ENCODE assay signal across 13 cellular contexts in genomic region chr19:17021793-17022590, GRCh38. TPM values are rescaled to one million over a fixed set of nuclear protein-coding genes. Genes with fewer than 3 reads are reported as not detected.
DNase-seq lines count a peak whose midpoint lies in the region; ATAC-seq and TF ChIP-seq lines count a peak whose summit lies in the region.
"Had no signal": no experiment of that assay in that cellular context is flagged by ENCODE, and none has a peak within 500 bp of the region (broad histone marks: within the 10 kb centered on the region; RNA-seq: fewer than 3 reads in every experiment).

No MANE protein-coding gene starts in this region.

- peaks cover 0 to 32% (median 4%) of the 10 kb centered on the region in 9 donors for H3K4me1 ChIP-seq in heart right ventricle
- H3K4me1 ChIP-seq: psoas muscle had no signal

- H3K9me3 Mint-ChIP-seq in stimulated activated memory B cell treated with anti-CD40 and anti-IgM and Interleukin-4, amounts not matched to agents 10 μg/mL and 1 μg/mL and 100 μg/mL, for 72 hours: peaks cover 13% of the 10 kb centered on the region

- H3K36me3 Mint-ChIP-seq in stimulated activated memory B cell treated with anti-CD40 and anti-IgM and Interleukin-4, amounts not matched to agents 10 μg/mL and 1 μg/mL and 100 μg/mL, for 72 hours: peaks cover 20% of the 10 kb centered on the region

- TF ChIP-seq CTCF in heart right ventricle (IDR thresholded peaks at IDR 0.05): no peak

- ATAC-seq in heart right ventricle: peak in 6 of 8 donors; percentile 32 to 66 (median 57)
- peak; percentile 35 for ATAC-seq in stimulated activated memory B cell treated with anti-CD40 and anti-IgM and Interleukin-4, amounts not matched to agents 10 μg/mL and 1 μg/mL and 100 μg/mL, for 72 hours
- ATAC-seq in GM18858 (IDR thresholded peaks at IDR 0.05; ENCODE audit: unreplicated experiment): no peak
- ATAC-seq: activated CD8-positive, alpha-beta T cell treated with anti-CD3 and anti-CD28 coated beads, Interleukin-2, amount 10 ng/mL, durations not matched to agents 7 days and 5 days; psoas muscle; SK-N-SH treated with all-trans-retinoic acid at 6 μM for 48 hours had no signal

- WGBS in heart right ventricle, 2 donors: 66 to 86% methylated on average over 8 to 12 of the region's 12 CpGs

- intact Hi-C loops in heart right ventricle (cut with DNase I): no loop called here

- no peaks in the 10 kb centered on the region for H3K36me3 ChIP-seq in heart right ventricle

- H3K27ac ChIP-seq in heart right ventricle: peak overlapping the region in 2 of 10 donors; percentile 1 to 5
- H3K27ac ChIP-seq: psoas muscle had no signal

- H3K27me3 Mint-ChIP-seq in stimulated activated memory B cell treated with anti-CD40 and anti-IgM and Interleukin-4, amounts not matched to agents 10 μg/mL and 1 μg/mL and 100 μg/mL, for 72 hours: peaks cover 46% of the 10 kb centered on the region

- DNase-seq in HuH-7 (ENCODE audit: low spot score): peak; percentile 62
- peak; percentile 46 for DNase-seq in UCSD-AML1 (lab: John Stamatoyannopoulos, UW; ENCODE audit: unreplicated experiment)
- no peak for DNase-seq in heart right ventricle
- DNase-seq in middle frontal gyrus (ENCODE audit: extremely low spot score, low spot score): no peak
- no peak for DNase-seq in NCI-H1694 treated with DMSO at 0.1 percent for 48 hours (lab: John Stamatoyannopoulos, UW)
- no peak for DNase-seq in medulla oblongata (ENCODE audit: extremely low spot score)
- DNase-seq: activated CD8-positive, alpha-beta T cell treated with anti-CD3 and anti-CD28 coated beads, Interleukin-2, amount 10 ng/mL, durations not matched to agents 7 days and 5 days; activated naive CD8-positive, alpha-beta T cell treated with anti-CD3 and anti-CD28 coated beads for 36 hours; NCI-H446; psoas muscle had no signal

- peaks cover 18% of the 10 kb centered on the region for H3K4me1 Mint-ChIP-seq in stimulated activated memory B cell treated with anti-CD40 and anti-IgM and Interleukin-4, amounts not matched to agents 10 μg/mL and 1 μg/mL and 100 μg/mL, for 72 hours

- no peak overlapping the region for H3K27ac Mint-ChIP-seq in stimulated activated memory B cell treated with anti-CD40 and anti-IgM and Interleukin-4, amounts not matched to agents 10 μg/mL and 1 μg/mL and 100 μg/mL, for 72 hours
- H3K27ac Mint-ChIP-seq: activated CD8-positive, alpha-beta T cell treated with anti-CD3 and anti-CD28 coated beads, Interleukin-2, amount 10 ng/mL, durations not matched to agents 7 days and 5 days; activated naive CD8-positive, alpha-beta T cell treated with anti-CD3 and anti-CD28 coated beads for 36 hours had no signal

- peaks cover 0 to 25% (median 13%) of the 10 kb centered on the region in 11 donors for H3K9me3 ChIP-seq in heart right ventricle

- no peak overlapping the region for H3K4me3 ChIP-seq in heart right ventricle
- H3K4me3 ChIP-seq: psoas muscle had no signal

- peaks cover 0 to 40% (median 27%) of the 10 kb centered on the region in 7 donors for H3K27me3 ChIP-seq in heart right ventricle

- no peak overlapping the region for H3K4me3 Mint-ChIP-seq in stimulated activated memory B cell treated with anti-CD40 and anti-IgM and Interleukin-4, amounts not matched to agents 10 μg/mL and 1 μg/mL and 100 μg/mL, for 72 hours
- H3K4me3 Mint-ChIP-seq: activated CD8-positive, alpha-beta T cell treated with anti-CD3 and anti-CD28 coated beads, Interleukin-2, amount 10 ng/mL, durations not matched to agents 7 days and 5 days; activated naive CD8-positive, alpha-beta T cell treated with anti-CD3 and anti-CD28 coated beads for 36 hours had no signal

RNA-seq across cellular contexts. Expression of gene CPAMD8, which starts 4.6 kb away (rescaled TPM):
- total RNA-seq in heart right ventricle: 10 to 100 TPM in 6 of 10 donors, 1 to 10 TPM in 4; 4.8 to 30.4 (median 10.5) TPM
- 10 to 100 TPM; 11.0 to 77.9 TPM for polyA plus RNA-seq in heart right ventricle

RNA-seq across cellular contexts. Expression of gene HAUS8, which starts 53.3 kb away (rescaled TPM):
- total RNA-seq in heart right ventricle: 1 to 10 TPM; 2.0 to 9.1 (median 4.7) TPM
- polyA plus RNA-seq in heart right ventricle: 10 to 100 TPM in 1 of 2 donors, 1 to 10 TPM in 1; 4.4 to 10.2 TPM

RNA-seq across cellular contexts. Expression of gene MYO9B, which starts 53.6 kb away (rescaled TPM):
- 10 to 100 TPM; 19.9 to 55.0 (median 27.5) TPM for total RNA-seq in heart right ventricle
- 10 to 100 TPM; 27.9 to 55.2 TPM for polyA plus RNA-seq in heart right ventricle

Comparison
In these comparisons a context has a peak if more than half of its experiments do, and no peak if none do; other contexts are left out.
1. DNase-seq: peak in HuH-7 (single experiment) and UCSD-AML1 (single experiment); none in heart right ventricle (0 of 2), middle frontal gyrus (single experiment), NCI-H1694 treated with DMSO at 0.1 percent for 48 hours (single experiment) and medulla oblongata (single experiment).